In the genomic region with DNA sequence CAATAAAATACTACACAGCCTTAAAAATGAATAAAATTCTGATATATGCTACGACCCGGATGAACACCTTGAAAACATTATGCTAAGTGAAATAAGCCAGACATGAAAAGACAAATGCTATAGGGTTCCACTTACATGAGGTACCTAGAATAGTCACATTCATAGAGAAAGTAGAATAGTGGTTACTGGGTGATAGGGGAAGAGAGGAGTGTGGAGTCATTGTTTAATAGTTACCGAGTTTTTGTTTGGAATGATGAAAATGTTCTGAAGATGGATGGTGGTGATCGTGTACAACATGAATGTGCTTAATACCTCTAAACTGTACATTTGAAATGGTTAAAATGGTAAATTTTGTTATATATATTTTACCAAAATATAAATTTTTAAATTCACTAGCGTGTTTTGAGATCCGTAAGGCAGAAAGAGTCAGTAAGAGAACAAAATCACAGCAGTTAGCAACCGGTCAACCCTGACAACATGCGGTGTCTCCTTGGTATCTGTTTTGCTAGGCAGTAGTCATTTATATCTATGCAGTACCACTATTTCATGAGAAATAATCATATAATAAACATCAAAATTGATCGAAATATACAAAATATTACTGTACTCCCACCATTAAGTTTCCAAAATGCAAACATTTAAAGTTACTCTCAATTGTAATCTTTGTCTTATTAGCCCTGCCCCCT, we compare ENCODE assay signal across 1 cellular context.
TF ChIP-seq lines count a peak whose summit lies in the region.

No MANE protein-coding gene starts in this region.

TF ChIP-seq in GM23338, 12 proteins besides CTCF, POLR2A, EP300 and RAD21 (continued from another document):
- no peak for TF ChIP-seq REST (IDR thresholded peaks at IDR 0.05; ENCODE audit: unreplicated experiment)
- TF ChIP-seq NANOG (IDR thresholded peaks at IDR 0.05; ENCODE audit: borderline replicate concordance), result no peak
- TF ChIP-seq POLR2AphosphoS5 (IDR thresholded peaks at IDR 0.05; ENCODE audit: low read depth), result no peak
- TF ChIP-seq EZH2phosphoT487 (IDR thresholded peaks at IDR 0.05; ENCODE audit: unreplicated experiment), result no peak
- TF ChIP-seq EZH2 (IDR thresholded peaks at IDR 0.05; ENCODE audit: low read depth, unreplicated experiment), result no peak
- no peak for TF ChIP-seq JUNB (IDR thresholded peaks at IDR 0.05; ENCODE audit: unreplicated experiment)
TF ChIP-seq in GM23338: peak in this region for 0.
